ENCODE assay signal across 20 cellular contexts in the genomic region with DNA sequence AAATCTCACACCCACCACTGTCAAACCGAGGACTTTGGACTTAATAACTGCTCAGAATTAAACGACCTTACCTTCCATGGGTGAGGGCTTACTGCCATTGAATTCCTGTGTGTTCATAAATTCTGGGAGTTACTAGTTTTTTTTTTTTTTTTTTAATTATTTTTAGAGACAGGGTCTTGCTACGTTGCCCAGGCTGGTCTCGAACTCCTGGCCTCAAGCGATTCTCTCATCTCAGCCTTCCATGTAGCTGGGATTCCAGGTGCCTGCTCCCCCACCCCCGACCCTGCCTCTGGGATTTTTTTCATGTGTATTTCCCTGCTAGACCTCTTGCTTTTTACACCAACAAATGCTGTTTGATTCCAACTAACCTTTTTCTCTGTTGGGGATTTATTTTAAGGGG. TPM values are rescaled to one million over a fixed set of nuclear protein-coding genes. Genes with fewer than 3 reads are reported as not detected.
DNase-seq lines count a peak whose midpoint lies in the region; ATAC-seq, FAIRE-seq and TF ChIP-seq lines count a peak whose summit lies in the region.
"Had no signal": no experiment of that assay in that cellular context is flagged by ENCODE, and none has a peak within 500 bp of the region (broad histone marks: within the 10 kb centered on the region; RNA-seq: fewer than 3 reads in every experiment).

No MANE protein-coding gene starts in this region.

- H3K9ac ChIP-seq in liver (ENCODE audit: low read depth in 1 of 2, low read length in 2 of 2), result no peak overlapping the region
- no peak overlapping the region for H3K9ac ChIP-seq in HepG2 (ENCODE audit: insufficient read depth, low read depth, low read length)
- H3K9ac ChIP-seq in skeletal muscle tissue (ENCODE audit: low read depth in 1 of 3, low read length in 3 of 3), result peak overlapping the region in 1 of 3 donors; percentile 69
- H3K9ac ChIP-seq: KMS-11 had no signal

- in situ Hi-C loops in HepG2 (cut with HindIII; ENCODE audit: extremely low pct_ligation_motif_present, low pct_unique_long_range_greater_than_20kb), result no loop called here

- no peak for TF ChIP-seq RAD21 in liver (IDR thresholded peaks at IDR 0.05)
- no peak for TF ChIP-seq RAD21 in HepG2 (CRISPR knock-in tag; IDR thresholded peaks at IDR 0.05)

- FAIRE-seq in HepG2 (lab: Jason Lieb, UNC), result no peak
- FAIRE-seq: GM12891, GM18507 had no signal

- H3K27me3 Mint-ChIP-seq in activated CD4-positive, alpha-beta memory T cell treated with anti-CD3 and anti-CD28 coated beads, Interleukin-2, amount 10 ng/mL, durations not matched to agents 7 days and 5 days, result peaks cover 27% of the 10 kb centered on the region

- H3K4me3 ChIP-seq in liver (ENCODE audit: low read depth in 1 of 3, low read length in 3 of 3) (no peak overlapping the region), HepG2 (replicated peaks in 1 of 3; ENCODE audit: insufficient read depth in 1 of 3, low read depth in 2 of 3, low read length in 3 of 3) (no peak overlapping the region), esophagus squamous epithelium (no peak overlapping the region), skeletal muscle tissue (ENCODE audit: low read length in 3 of 3) (no peak overlapping the region)
- H3K4me3 ChIP-seq: GM23338 had no signal

- intact Hi-C loops in HepG2 (cut with micrococcal nuclease; ENCODE audit: unreplicated experiment) (loop anchor here (10.0 kb wide), 1 partner anchor 247 kb away; a partner anchor contains a TSS), esophagus squamous epithelium (cut with DNase I) (no loop called here)

- BruUV-seq in HepG2 (replicated peaks; lab: Mats Ljungman, UMichigan), result no TSS peak

- H4K20me1 ChIP-seq in HepG2 (ENCODE audit: insufficient read depth, low read length), result no peaks in the 10 kb centered on the region; the same call in 1 of the 2 replicates

- POLR2A ChIA-PET in HepG2 (lab: Yijun Ruan, JAX), result interaction anchor here (1.3 to 6.2 kb wide), 4 partner anchors 8 to 34 kb away, joined by 9 to 126 read pairs (median 104); no protein-coding TSS in a partner anchor
- POLR2A ChIA-PET in activated CD4-positive, alpha-beta memory T cell treated with anti-CD3 and anti-CD28 coated beads, Interleukin-2, amount 10 ng/mL, durations not matched to agents 7 days and 5 days (lab: Charles Lee), result interaction anchor here (1.2 to 1.7 kb wide), 2 partner anchors 15 to 83 kb away, joined by 3 to 4 read pairs; a partner anchor contains a TSS

- no peak for TF ChIP-seq POLR2A in HepG2 (IDR thresholded peaks at IDR 0.05; ENCODE audit: insufficient read depth in 1 of 2, low read depth in 2 of 2, low read length in 2 of 2)
- TF ChIP-seq POLR2A in esophagus squamous epithelium (IDR thresholded peaks at IDR 0.05), result no peak
- no peak for TF ChIP-seq POLR2A in erythroblast (IDR thresholded peaks at IDR 0.05; ENCODE audit: low read length)

- H3K36me3 Mint-ChIP-seq in activated CD4-positive, alpha-beta memory T cell treated with anti-CD3 and anti-CD28 coated beads, Interleukin-2, amount 10 ng/mL, durations not matched to agents 7 days and 5 days (ENCODE audit: low read depth), result no peaks in the 10 kb centered on the region

- H3K4me1 Mint-ChIP-seq in activated CD4-positive, alpha-beta memory T cell treated with anti-CD3 and anti-CD28 coated beads, Interleukin-2, amount 10 ng/mL, durations not matched to agents 7 days and 5 days, result peaks cover 30% of the 10 kb centered on the region

- TF ChIP-seq EP300 in HepG2 (IDR thresholded peaks at IDR 0.05; ENCODE audit: low read depth in 2 of 2, low read length in 2 of 2) (no peak), HepG2 (CRISPR knock-in tag; IDR thresholded peaks at IDR 0.05; ENCODE audit: borderline replicate concordance) (no peak)

- no peaks in the 10 kb centered on the region for H3K27me3 ChIP-seq in liver (ENCODE audit: control insufficient read depth in 4 of 4, insufficient read depth in 4 of 4, low read length in 3 of 4)
- peaks cover 0 to 8% of the 10 kb centered on the region in 2 experiments; a peak in 1 of 5 replicates for H3K27me3 ChIP-seq in HepG2 (ENCODE audit: control insufficient read depth in 1 of 2, insufficient read depth in 2 of 2, low read length in 2 of 2)
- H3K27me3 ChIP-seq in esophagus squamous epithelium, result peaks cover 0 to 17% (median 0%) of the 10 kb centered on the region in 4 donors
- no peaks in the 10 kb centered on the region for H3K27me3 ChIP-seq in skeletal muscle tissue (ENCODE audit: control insufficient read depth in 3 of 3, insufficient read depth in 3 of 3, low read length in 3 of 3)

- no peak overlapping the region for H3K4me2 ChIP-seq in HepG2 (ENCODE audit: low read depth, low read length)
- H3K4me2 ChIP-seq: GM23338, KMS-11 had no signal

- no peak overlapping the region for H3K27ac Mint-ChIP-seq in activated CD4-positive, alpha-beta memory T cell treated with anti-CD3 and anti-CD28 coated beads, Interleukin-2, amount 10 ng/mL, durations not matched to agents 7 days and 5 days
- H3K27ac Mint-ChIP-seq: GM23338 had no signal

- 62% methylated on average over 6 of the region's 6 CpGs for WGBS in liver
- WGBS in HepG2 (ENCODE audit: low lambda C conversion rate), result 80% methylated on average over 5 of the region's 6 CpGs
- 70 to 78% methylated on average over 2 to 5 of the region's 6 CpGs for WGBS in esophagus squamous epithelium, 2 donors

- H2AFZ ChIP-seq in HepG2 (ENCODE audit: low read length), result no peak overlapping the region
- H2AFZ ChIP-seq: GM23338 had no signal

- H3K36me3 ChIP-seq in liver (ENCODE audit: control insufficient read depth in 4 of 4, insufficient read depth in 3 of 4, low read depth in 1 of 4, low read length in 3 of 4) (no peaks in the 10 kb centered on the region), HepG2 (replicated peaks in 1 of 2; ENCODE audit: control insufficient read depth in 1 of 2, insufficient read depth in 2 of 2, low read length in 2 of 2) (peaks cover 8 to 16% of the 10 kb centered on the region in 2 experiments), esophagus squamous epithelium (peaks cover 0 to 7% (median 0%) of the 10 kb centered on the region in 3 donors), skeletal muscle tissue (ENCODE audit: control insufficient read depth in 3 of 3, insufficient read depth in 3 of 3, low read length in 3 of 3) (peaks cover 0 to 10% (median 4%) of the 10 kb centered on the region in 3 donors)

- TF ChIP-seq CTCF in liver (IDR thresholded peaks at IDR 0.05; ENCODE audit: low read depth, low read length, missing input control) (no peak), HepG2 (CRISPR knock-in tag; IDR thresholded peaks at IDR 0.05) (no peak), esophagus squamous epithelium (IDR thresholded peaks at IDR 0.05) (no peak)

- CTCF ChIA-PET in HepG2 (lab: Yijun Ruan, JAX; ENCODE audit: low intra/inter-chr PET ratio, low total read pairs), result no interaction called here
- CTCF ChIA-PET in activated CD4-positive, alpha-beta memory T cell treated with anti-CD3 and anti-CD28 coated beads, Interleukin-2, amount 10 ng/mL, durations not matched to agents 7 days and 5 days (lab: Charles Lee), result interaction anchor here (1.0 to 11.8 kb wide), 3 partner anchors 15 to 84 kb away, joined by 4 to 128 read pairs (median 77); a partner anchor contains a TSS

- DNase-seq in HepG2 (ENCODE audit: low spot score) (no peak), esophagus squamous epithelium (lab: John Stamatoyannopoulos, UW) (no peak), inferior parietal cortex (ENCODE audit: extremely low spot score) (no peak), erythroblast (lab: John Stamatoyannopoulos, UW) (no peak)
- no peak for DNase-seq in activated CD4-positive, alpha-beta memory T cell treated with anti-CD3 and anti-CD28 coated beads, Interleukin-2, amount 10 ng/mL, durations not matched to agents 7 days and 5 days
- DNase-seq: GDM1, NCI-H1436, NCI-H2029 treated with DMSO at 0.1 percent for 48 hours, RPMI8226 had no signal

- no peak overlapping the region for H3K27ac ChIP-seq in liver (ENCODE audit: low read depth in 1 of 2, low read length in 2 of 2)
- no peak overlapping the region for H3K27ac ChIP-seq in HepG2 (ENCODE audit: extremely low read length, insufficient read depth, low read length)
- H3K27ac ChIP-seq in esophagus squamous epithelium, result peak overlapping the region in 3 of 4 donors; percentile 70 to 80 (median 73)
- peak overlapping the region; percentile 97 for H3K27ac ChIP-seq in skeletal muscle tissue (ENCODE audit: low read depth, low read length)
- H3K27ac ChIP-seq: C4-2B, KMS-11 had no signal

- ATAC-seq in HepG2 (no peak), HG03097 (IDR thresholded peaks at IDR 0.05; ENCODE audit: low FRiP score, unreplicated experiment) (no peak)
- ATAC-seq: GM23338, HCT116 had no signal

- no peak overlapping the region for H3K4me3 Mint-ChIP-seq in activated CD4-positive, alpha-beta memory T cell treated with anti-CD3 and anti-CD28 coated beads, Interleukin-2, amount 10 ng/mL, durations not matched to agents 7 days and 5 days

- H3K9me3 ChIP-seq in liver (ENCODE audit: control insufficient read depth in 4 of 4, low read length in 3 of 4), result no peaks in the 10 kb centered on the region
- H3K9me3 ChIP-seq in HepG2 (ENCODE audit: low read length), result no peaks in the 10 kb centered on the region
- no peaks in the 10 kb centered on the region for H3K9me3 ChIP-seq in esophagus squamous epithelium
- H3K9me3 ChIP-seq in skeletal muscle tissue (ENCODE audit: control insufficient read depth in 3 of 3, low read length in 3 of 3), result no peaks in the 10 kb centered on the region

- peaks cover 16 to 80% (median 69%) of the 10 kb centered on the region in 4 donors for H3K4me1 ChIP-seq in liver (ENCODE audit: control insufficient read depth in 4 of 4, insufficient read depth in 4 of 4, low read length in 3 of 4)
- peaks cover 31% of the 10 kb centered on the region for H3K4me1 ChIP-seq in HepG2 (ENCODE audit: insufficient read depth, low read length)
- H3K4me1 ChIP-seq in esophagus squamous epithelium, result peaks cover 21 to 49% (median 31%) of the 10 kb centered on the region in 3 donors
- H3K4me1 ChIP-seq in skeletal muscle tissue (ENCODE audit: control insufficient read depth in 3 of 3, insufficient read depth in 3 of 3, low read length in 3 of 3), result peaks cover 61 to 84% (median 76%) of the 10 kb centered on the region in 3 donors

- no peaks in the 10 kb centered on the region for H3K79me2 ChIP-seq in HepG2 (ENCODE audit: insufficient read depth, low read length)

- H3K9me3 Mint-ChIP-seq in activated CD4-positive, alpha-beta memory T cell treated with anti-CD3 and anti-CD28 coated beads, Interleukin-2, amount 10 ng/mL, durations not matched to agents 7 days and 5 days, result no peaks in the 10 kb centered on the region
- H3K9me3 Mint-ChIP-seq: GM23338 had no signal

RNA-seq across cellular contexts. Expression of a gene that starts 14.9 kb away (rescaled TPM):
- total RNA-seq in liver (10 to 100 TPM in 1 of 2 donors, 1 to 10 TPM in 1; 9.0 to 11.5 TPM), HepG2 (2016; rRNA removed; fragmentation: Illumina TruSeq; extraction: Trizol) (not detected in 2 replicates), esophagus squamous epithelium (10 to 100 TPM in 1 of 4 donors, 1 to 10 TPM in 2, under 1 TPM in 1; 0.88 to 19.6 (median 2.8) TPM), skeletal muscle tissue (1.0 TPM)
- polyA plus RNA-seq in liver (1 to 10 TPM; 2.2 to 7.0 TPM), HepG2 (2011; rRNA removed) (0.39 TPM in 1 of 2 replicates, not detected in the other)
- total RNA-seq in HepG2 (2016; cell fraction: cytosol; rRNA removed; fragmentation: Illumina TruSeq; extraction: Trizol; ENCODE audit: low read depth), result not detected in 2 replicates
- not detected in 2 replicates for total RNA-seq in HepG2 (2016; cell fraction: insoluble cytoplasmic fraction; rRNA removed; fragmentation: Illumina TruSeq; extraction: Trizol)
- total RNA-seq in HepG2 (2016; cell fraction: membrane; rRNA removed; fragmentation: Illumina TruSeq; extraction: Trizol), result not detected in 2 replicates
- total RNA-seq in HepG2 (2016; cell fraction: nucleus; rRNA removed; fragmentation: Illumina TruSeq; extraction: Trizol), result not detected in 2 replicates
- polyA plus RNA-seq in HepG2 (2011; cell fraction: cytosol; rRNA removed), result 0.09 and 0.14 TPM in 2 replicates
- 0.14 and 0.23 TPM in 2 replicates for polyA plus RNA-seq in HepG2 (2011; cell fraction: nucleus; rRNA removed)
- 0.11 and 0.19 TPM in 2 replicates for polyA plus RNA-seq in HepG2 (2012)
- not detected in 2 replicates for polyA plus RNA-seq in HepG2 (2016; cell fraction: cytosol; fragmentation: Illumina TruSeq; extraction: Trizol; ENCODE audit: low read depth)
- not detected in 2 replicates for polyA plus RNA-seq in HepG2 (2016; cell fraction: insoluble cytoplasmic fraction; fragmentation: Illumina TruSeq; extraction: Trizol; ENCODE audit: low read depth)
- not detected in 2 replicates for polyA plus RNA-seq in HepG2 (2016; cell fraction: membrane; fragmentation: Illumina TruSeq; extraction: Trizol; ENCODE audit: low read depth)
- not detected in 2 replicates for polyA plus RNA-seq in HepG2 (2016; cell fraction: nucleus; fragmentation: Illumina TruSeq; extraction: Trizol; ENCODE audit: insufficient read depth, low read depth)
- not detected in 2 replicates for polyA minus RNA-seq in HepG2 (2011; rRNA and poly(A)+ RNA removed; ENCODE audit: low replicate concordance)
- not detected in 2 replicates for polyA minus RNA-seq in HepG2 (2011; cell fraction: cytosol; rRNA and poly(A)+ RNA removed)
- not detected in 2 replicates for polyA minus RNA-seq in HepG2 (2011; cell fraction: nucleus; rRNA and poly(A)+ RNA removed)
- 10 to 100 TPM; 69.5 to 74.2 TPM for total RNA-seq in activated CD4-positive, alpha-beta memory T cell treated with anti-CD3 and anti-CD28 coated beads, Interleukin-2, amount 10 ng/mL, durations not matched to agents 7 days and 5 days
- total RNA-seq: A673, M059J had no signal

RNA-seq across cellular contexts. Expression of a gene that starts 19.7 kb away (rescaled TPM):
- total RNA-seq in liver (10 to 100 TPM; 34.2 to 86.3 TPM), HepG2 (2016; rRNA removed; fragmentation: Illumina TruSeq; extraction: Trizol) (44.8 and 85.6 TPM in 2 replicates), esophagus squamous epithelium (10 to 100 TPM in 2 of 4 donors, 1 to 10 TPM in 2; 6.3 to 21.6 (median 11.7) TPM), skeletal muscle tissue (44.4 TPM)
- polyA plus RNA-seq in liver (100 to 1,000 TPM; 153 to 195 TPM), HepG2 (2011; rRNA removed) (300 and 407 TPM in 2 replicates)
- 30.8 and 32.3 TPM in 2 replicates for total RNA-seq in HepG2 (2016; cell fraction: cytosol; rRNA removed; fragmentation: Illumina TruSeq; extraction: Trizol; ENCODE audit: low read depth)
- total RNA-seq in HepG2 (2016; cell fraction: insoluble cytoplasmic fraction; rRNA removed; fragmentation: Illumina TruSeq; extraction: Trizol), result 41.2 and 86.3 TPM in 2 replicates
- total RNA-seq in HepG2 (2016; cell fraction: membrane; rRNA removed; fragmentation: Illumina TruSeq; extraction: Trizol), result 50.5 and 55.5 TPM in 2 replicates
- total RNA-seq in HepG2 (2016; cell fraction: nucleus; rRNA removed; fragmentation: Illumina TruSeq; extraction: Trizol), result 73.7 and 80.6 TPM in 2 replicates
- polyA plus RNA-seq in HepG2 (2011; cell fraction: cytosol; rRNA removed), result 276 and 424 TPM in 2 replicates
- polyA plus RNA-seq in HepG2 (2011; cell fraction: nucleus; rRNA removed), result 354 and 357 TPM in 2 replicates
- polyA plus RNA-seq in HepG2 (2012), result 111 and 131 TPM in 2 replicates
- 29.5 and 34.4 TPM in 2 replicates for polyA plus RNA-seq in HepG2 (2016; cell fraction: cytosol; fragmentation: Illumina TruSeq; extraction: Trizol; ENCODE audit: low read depth)
- polyA plus RNA-seq in HepG2 (2016; cell fraction: insoluble cytoplasmic fraction; fragmentation: Illumina TruSeq; extraction: Trizol; ENCODE audit: low read depth), result 42.9 and 43.8 TPM in 2 replicates
- polyA plus RNA-seq in HepG2 (2016; cell fraction: membrane; fragmentation: Illumina TruSeq; extraction: Trizol; ENCODE audit: low read depth), result 36.0 and 48.1 TPM in 2 replicates
- 131 and 142 TPM in 2 replicates for polyA plus RNA-seq in HepG2 (2016; cell fraction: nucleus; fragmentation: Illumina TruSeq; extraction: Trizol; ENCODE audit: insufficient read depth, low read depth)
- polyA minus RNA-seq in HepG2 (2011; rRNA and poly(A)+ RNA removed; ENCODE audit: low replicate concordance), result 39.8 and 712 TPM in 2 replicates
- polyA minus RNA-seq in HepG2 (2011; cell fraction: cytosol; rRNA and poly(A)+ RNA removed), result 209 and 211 TPM in 2 replicates
- 108 and 116 TPM in 2 replicates for polyA minus RNA-seq in HepG2 (2011; cell fraction: nucleus; rRNA and poly(A)+ RNA removed)
- 1 to 10 TPM in 1 of 2 experiments, under 1 TPM in 1; 0.68 to 1.2 TPM for total RNA-seq in activated CD4-positive, alpha-beta memory T cell treated with anti-CD3 and anti-CD28 coated beads, Interleukin-2, amount 10 ng/mL, durations not matched to agents 7 days and 5 days
- total RNA-seq: A673 had no signal

Comparison
In these comparisons a context has a peak if more than half of its experiments do, and no peak if none do; other contexts are left out.
1. H3K27ac ChIP-seq: peak in esophagus squamous epithelium (3 of 4) and skeletal muscle tissue (single experiment); none in liver (0 of 2) and HepG2 (single experiment).